19 cellular contexts compared by ENCODE assay signal in the genomic region with DNA sequence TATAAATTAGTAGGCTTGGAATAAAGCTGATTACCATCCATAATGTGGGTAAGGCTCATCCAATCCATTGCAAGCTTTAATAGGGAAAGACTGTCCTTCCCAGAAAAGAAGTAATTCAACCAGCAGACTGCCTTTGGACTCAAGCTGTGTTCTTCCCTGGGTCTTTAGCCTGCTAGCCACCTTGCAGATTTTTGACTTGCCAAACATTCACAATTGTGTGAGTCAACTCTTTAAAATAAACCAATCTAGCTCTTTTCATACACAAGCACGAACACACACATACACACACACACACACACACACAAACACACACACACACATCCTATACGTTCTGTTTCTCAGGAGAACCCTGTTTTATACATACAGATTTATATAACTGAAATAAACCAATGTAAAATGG.
A peak's percentile ranks its signal among the peaks of the same experiment; 100 is the strongest.
DNase-seq lines count a peak whose midpoint lies in the region; TF ChIP-seq lines count a peak whose summit lies in the region.
"Had no signal": no experiment of that assay in that cellular context is flagged by ENCODE, and none has a peak within 500 bp of the region (broad histone marks: within the 10 kb centered on the region; RNA-seq: fewer than 3 reads in every experiment).

No MANE protein-coding gene starts in this region.

- no peaks in the 10 kb centered on the region for H3K4me1 Mint-ChIP-seq in activated naive CD4-positive, alpha-beta T cell treated with anti-CD3 and anti-CD28 coated beads, Interleukin-2, amount 10 ng/mL, durations not matched to agents 7 days and 5 days
- H3K4me1 Mint-ChIP-seq: CD14-positive monocyte had no signal

- H3K4me3 ChIP-seq in brain microvascular endothelial cell (ENCODE audit: low read depth, low read length) = no peak overlapping the region
- H3K4me3 ChIP-seq: GM12878, K562, Peyer's patch, SJCRH30 had no signal

- CTCF ChIA-PET in activated naive CD4-positive, alpha-beta T cell treated with anti-CD3 and anti-CD28 coated beads, Interleukin-2, amount 10 ng/mL, durations not matched to agents 7 days and 5 days (lab: Charles Lee) = no interaction called here

- no peak overlapping the region for H3K27ac ChIP-seq in brain microvascular endothelial cell
- H3K27ac ChIP-seq: Peyer's patch, SJCRH30 had no signal

- H3K9me3 Mint-ChIP-seq in activated naive CD4-positive, alpha-beta T cell treated with anti-CD3 and anti-CD28 coated beads, Interleukin-2, amount 10 ng/mL, durations not matched to agents 7 days and 5 days = no peaks in the 10 kb centered on the region

- in situ Hi-C loops in brain microvascular endothelial cell (cut with HindIII; ENCODE audit: low pct_ligation_motif_present, low sequenced_read_pairs) = no loop called here

- no peak overlapping the region for H3K4me3 Mint-ChIP-seq in activated naive CD4-positive, alpha-beta T cell treated with anti-CD3 and anti-CD28 coated beads, Interleukin-2, amount 10 ng/mL, durations not matched to agents 7 days and 5 days
- H3K4me3 Mint-ChIP-seq: CD14-positive monocyte had no signal

- no peak for TF ChIP-seq CTCF in brain microvascular endothelial cell (IDR thresholded peaks at IDR 0.05; ENCODE audit: low read depth, low read length, missing control alignments)

- H3K27me3 Mint-ChIP-seq in activated naive CD4-positive, alpha-beta T cell treated with anti-CD3 and anti-CD28 coated beads, Interleukin-2, amount 10 ng/mL, durations not matched to agents 7 days and 5 days = no peaks in the 10 kb centered on the region

- no peaks in the 10 kb centered on the region for H3K27me3 ChIP-seq in brain microvascular endothelial cell (replicated peaks)
- H3K27me3 ChIP-seq: Peyer's patch, SJCRH30 had no signal

- intact Hi-C loops in posterior cingulate gyrus (cut with DNase I) = no loop called here

- no peak overlapping the region for H3K27ac Mint-ChIP-seq in activated naive CD4-positive, alpha-beta T cell treated with anti-CD3 and anti-CD28 coated beads, Interleukin-2, amount 10 ng/mL, durations not matched to agents 7 days and 5 days
- H3K27ac Mint-ChIP-seq: CD14-positive monocyte had no signal

- no peaks in the 10 kb centered on the region for H3K36me3 ChIP-seq in brain microvascular endothelial cell (replicated peaks)
- H3K36me3 ChIP-seq: Peyer's patch, SJCRH30 had no signal

- H3K36me3 Mint-ChIP-seq in activated naive CD4-positive, alpha-beta T cell treated with anti-CD3 and anti-CD28 coated beads, Interleukin-2, amount 10 ng/mL, durations not matched to agents 7 days and 5 days = no peaks in the 10 kb centered on the region
- H3K36me3 Mint-ChIP-seq: CD14-positive monocyte had no signal

- DNase-seq in NCI-H748 (lab: John Stamatoyannopoulos, UW; ENCODE audit: unreplicated experiment) (peak; percentile 29), NCI-H748 treated with DMSO at 0.1 percent for 48 hours (lab: John Stamatoyannopoulos, UW) (no peak), brain microvascular endothelial cell (peak; percentile 4), iPS-NIHi11 (ENCODE audit: low spot score) (peak; percentile 8), activated gamma-delta T cell (lab: John Stamatoyannopoulos, UW) (no peak), NCI-H2171 (lab: John Stamatoyannopoulos, UW) (no peak), posterior cingulate gyrus (no peak)
- no peak for DNase-seq in activated naive CD4-positive, alpha-beta T cell treated with anti-CD3 and anti-CD28 coated beads, Interleukin-2, amount 10 ng/mL, durations not matched to agents 7 days and 5 days
- DNase-seq: MM.1S, NCI-H1092, NCI-H1436, NCI-H187 treated with DMSO at 0.1 percent for 48 hours, NCI-H2107, NCI-H774, Peyer's patch, SJCRH30 had no signal

Comparison
In these comparisons a context has a peak if more than half of its experiments do, and no peak if none do; other contexts are left out.
1. DNase-seq: peak in NCI-H748 (single experiment), brain microvascular endothelial cell (single experiment) and iPS-NIHi11 (single experiment); none in NCI-H748 treated with DMSO at 0.1 percent for 48 hours (single experiment), activated gamma-delta T cell (single experiment), NCI-H2171 (single experiment), activated naive CD4-positive, alpha-beta T cell treated with anti-CD3 and anti-CD28 coated beads, Interleukin-2, amount 10 ng/mL, durations not matched to agents 7 days and 5 days (single experiment) and posterior cingulate gyrus (0 of 10).